31 cellular contexts compared by ENCODE assay signal in genomic region chr6:29521006-29521680, GRCh38. TPM values are rescaled to one million over a fixed set of nuclear protein-coding genes. Genes with fewer than 3 reads are reported as not detected.
"Had no signal": no experiment of that assay in that cellular context is flagged by ENCODE, and none has a peak within 500 bp of the region (broad histone marks: within the 10 kb centered on the region; RNA-seq: fewer than 3 reads in every experiment).

No MANE protein-coding gene starts in this region.

- H3K4me3 ChIP-seq: SJCRH30 had no signal

- DNase-seq: activated CD4-positive, alpha-beta T cell treated with anti-CD3 and anti-CD28 coated beads for 4 hours; activated CD8-positive, alpha-beta T cell treated with anti-CD3 and anti-CD28 coated beads for 36 hours; activated gamma-delta T cell; activated naive CD4-positive, alpha-beta T cell treated with anti-CD3 and anti-CD28 coated beads for 36 hours; activated T-cell treated with anti-CD3 and anti-CD28 coated beads for 4 hours; activated T-cell treated with anti-CD3 and anti-CD28 coated beads, Interleukin-2, amount 50 U/mL, for 48 hours; amygdala; IMR-90; KG1; NCI-H1092; NCI-H1417; NCI-H1930; NCI-H2171; NCI-H226; NCI-H526; NCI-H774; NK-92 treated with Interleukin-12 subunit alpha and Interleukin-12 subunit beta, amount 100 ng/mL, for 24 hours; OCI-M1; RPMI8226; SJCRH30; SW 1271 had no signal

- ATAC-seq: activated CD4-positive, CD25-positive, alpha-beta regulatory T cell treated with anti-CD3 and anti-CD28 coated beads, Interleukin-2, amount 50 U/mL, for 24 hours; activated CD8-positive, alpha-beta T cell treated with anti-CD3 and anti-CD28 coated beads for 36 hours; activated T-helper 17 cell treated with anti-CD3 and anti-CD28 coated beads, Interleukin-2, amount 50 U/mL, for 72 hours; Panc1; Right ventricle myocardium inferior; SK-N-SH treated with all-trans-retinoic acid at 6 μM for 48 hours had no signal

- H3K27ac ChIP-seq: SJCRH30 had no signal

- H3K9me3 ChIP-seq: SJCRH30 had no signal

- FAIRE-seq: astrocyte had no signal

- H3K36me3 ChIP-seq: SJCRH30 had no signal

- H3K27me3 ChIP-seq: SJCRH30 had no signal

- H3K4me1 ChIP-seq: SJCRH30 had no signal

RNA-seq across cellular contexts. Expression of gene MAS1L, which starts 33.4 kb away (rescaled TPM):
- total RNA-seq: activated CD8-positive, alpha-beta T cell treated with anti-CD3 and anti-CD28 coated beads for 36 hours; activated naive CD4-positive, alpha-beta T cell treated with anti-CD3 and anti-CD28 coated beads for 36 hours; activated T-helper 17 cell treated with anti-CD3 and anti-CD28 coated beads, Interleukin-2, amount 50 U/mL, for 72 hours; astrocyte; IMR-90; LHCN-M2; MCF 10A; NCI-H460; Right ventricle myocardium inferior; SJCRH30; T-helper 1 cell treated with Interleukin-12 subunit alpha and Interleukin-12 subunit beta and Interleukin-4 antibody, amounts not matched to agents 30 ng/mL and 1 ng/mL, for 36 hours had no signal
- polyA plus RNA-seq: IMR-90 had no signal

RNA-seq across cellular contexts. Expression of gene UBD, which starts 38.4 kb away (rescaled TPM):
- total RNA-seq: IMR-90, LHCN-M2, MCF 10A, NCI-H460, Right ventricle myocardium inferior, SJCRH30 had no signal
- polyA plus RNA-seq: IMR-90 had no signal
